ENCODE assay signal across 8 cellular contexts in the genomic region with DNA sequence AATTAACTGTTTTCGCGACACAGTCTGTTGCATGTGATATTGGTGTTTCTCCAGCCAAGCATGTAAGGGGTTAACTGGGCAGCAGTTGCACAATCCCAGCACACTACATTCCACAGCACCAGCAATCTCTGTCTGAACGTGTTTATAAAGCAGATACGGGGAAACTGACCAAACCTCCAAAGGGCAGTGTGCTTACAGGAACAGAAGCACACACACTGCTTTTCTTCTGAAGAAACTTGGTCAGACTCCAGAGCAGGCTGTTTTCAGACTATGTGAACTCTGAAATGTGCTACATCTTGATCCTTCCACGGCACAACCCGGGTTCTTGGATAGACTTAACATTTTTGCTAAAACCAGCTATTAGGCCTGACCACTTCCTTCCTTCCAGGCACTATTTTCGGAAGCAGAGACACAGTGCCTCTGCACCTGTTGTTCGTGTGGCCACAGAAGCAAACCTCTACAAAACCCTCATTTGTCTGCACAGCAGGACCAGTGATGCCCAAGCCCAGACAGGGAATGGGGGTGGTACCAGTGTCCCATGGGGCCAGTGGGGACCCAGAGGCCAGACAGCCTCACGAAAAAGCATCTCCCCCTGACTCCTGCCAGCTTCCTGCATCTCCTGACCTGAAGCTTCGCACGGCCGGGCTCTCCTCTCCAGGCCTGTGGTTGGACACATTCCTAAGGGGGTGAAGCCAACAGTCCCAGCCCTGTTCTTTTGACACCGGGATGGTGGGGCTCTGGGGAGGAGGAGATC.
A peak's percentile ranks its signal among the peaks of the same experiment; 100 is the strongest.
DNase-seq lines count a peak whose midpoint lies in the region; ATAC-seq and TF ChIP-seq lines count a peak whose summit lies in the region.

No MANE protein-coding gene starts in this region.

- H3K36me3 ChIP-seq in OCI-LY7 (ENCODE audit: insufficient read depth, low read length): peaks cover 39% of the 10 kb centered on the region
- H3K36me3 ChIP-seq in muscle layer of colon (ENCODE audit: insufficient read depth, low read length): peaks cover 21% of the 10 kb centered on the region

- no peaks in the 10 kb centered on the region for H3K9me2 ChIP-seq in OCI-LY7 (ENCODE audit: insufficient read depth, low read length)

- H3K9me3 ChIP-seq in OCI-LY7 (ENCODE audit: low read length) (no peaks in the 10 kb centered on the region; the same call in 1 of the 2 replicates), muscle layer of colon (ENCODE audit: low read length) (no peaks in the 10 kb centered on the region)

- H3K79me2 ChIP-seq in OCI-LY7 (ENCODE audit: insufficient read depth, low read depth, low read length): no peaks in the 10 kb centered on the region

- CTCF ChIA-PET in OCI-LY7 (lab: Charles Lee; ENCODE audit: unreplicated experiment): interaction anchor here (1.2 kb wide), 1 partner anchor 18 kb away, joined by 5 read pairs; no protein-coding TSS in a partner anchor

- peak; percentile 76 for DNase-seq in AG09319 (ENCODE audit: extremely low read depth, low read depth)
- DNase-seq in OCI-LY7 (ENCODE audit: low spot score): peak; percentile 92
- DNase-seq in coronary artery (ENCODE audit: low spot score): no peak
- DNase-seq in effector CD4-positive, alpha-beta T cell: no peak
- no peak for DNase-seq in NCI-H2081 treated with DMSO at 0.1 percent for 48 hours (lab: John Stamatoyannopoulos, UW)

- H3K4me1 ChIP-seq in OCI-LY7 (ENCODE audit: insufficient read depth, low read length, poor library complexity, severe bottlenecking) (peaks cover 70% of the 10 kb centered on the region), muscle layer of colon (ENCODE audit: insufficient read depth, low read length) (peaks cover 28% of the 10 kb centered on the region)

- intact Hi-C loops in OCI-LY7 (cut with micrococcal nuclease; ENCODE audit: unreplicated experiment): loop anchor here (1.0 to 2.0 kb wide), 6 partner anchors 37 to 154 kb away; no protein-coding TSS in a partner anchor

- no TSS peak for BruUV-seq in OCI-LY7 (replicated peaks; lab: Mats Ljungman, UMichigan)

- H3K4me2 ChIP-seq in OCI-LY7 (ENCODE audit: low read length): peak overlapping the region; percentile 78

- TF ChIP-seq CTCF in AG09319 (IDR thresholded peaks at IDR 0.05; ENCODE audit: low read depth, low read length) (no peak), OCI-LY7 (conservative IDR thresholded peaks at IDR 0.05; ENCODE audit: low read length) (no peak), coronary artery (IDR thresholded peaks at IDR 0.05) (no peak)

- H3K27ac ChIP-seq in OCI-LY7 (ENCODE audit: low read depth, low read length, poor library complexity, severe bottlenecking) (peak overlapping the region; percentile 29), coronary artery (peak overlapping the region; percentile 31 to 88), muscle layer of colon (ENCODE audit: low read depth, low read length) (peak overlapping the region; percentile 66)

- POLR2A ChIA-PET in OCI-LY7 (lab: Charles Lee): interaction anchor here (0.5 to 2.3 kb wide), 12 partner anchors 9 to 1092 kb away, joined by 3 to 6 read pairs (median 4); no protein-coding TSS in a partner anchor

- H2AFZ ChIP-seq in OCI-LY7 (ENCODE audit: low read length): no peak overlapping the region

- no peaks in the 10 kb centered on the region for H3K27me3 ChIP-seq in muscle layer of colon (ENCODE audit: control insufficient read depth in 1 of 2, insufficient read depth in 2 of 2, low read length in 2 of 2)

- H3K9ac ChIP-seq in muscle layer of colon (ENCODE audit: low read length): no peak overlapping the region

- ATAC-seq in GM18868 (IDR thresholded peaks at IDR 0.05; ENCODE audit: unreplicated experiment): peak; percentile 75
- peak; percentile 80 for ATAC-seq in HG03025 (IDR thresholded peaks at IDR 0.05; ENCODE audit: low FRiP score, unreplicated experiment)

- H4K20me1 ChIP-seq in OCI-LY7 (ENCODE audit: insufficient read depth, low read length): 0 out of 2 replicates have a peak, but pooled peaks cover 6% of the 10 kb centered on the region

- H3K4me3 ChIP-seq in OCI-LY7 (ENCODE audit: low read depth, low read length, poor library complexity, severe bottlenecking) (peak overlapping the region; percentile 45), coronary artery (peak overlapping the region; percentile 62), muscle layer of colon (ENCODE audit: low read depth in 1 of 2, low read length in 2 of 2) (peak overlapping the region in 1 of 2 donors; percentile 17)

Comparison
In these comparisons a context has a peak if more than half of its experiments do, and no peak if none do; other contexts are left out.
1. DNase-seq: peak in AG09319 (single experiment) and OCI-LY7 (single experiment); none in coronary artery (single experiment), effector CD4-positive, alpha-beta T cell (single experiment) and NCI-H2081 treated with DMSO at 0.1 percent for 48 hours (single experiment).
2. Peak in every context shown above with its lines, with median percentiles within 50 percentile points of each other: H3K27ac ChIP-seq.